Comparison of ENCODE assay signal across 1 cellular context in the genomic region with DNA sequence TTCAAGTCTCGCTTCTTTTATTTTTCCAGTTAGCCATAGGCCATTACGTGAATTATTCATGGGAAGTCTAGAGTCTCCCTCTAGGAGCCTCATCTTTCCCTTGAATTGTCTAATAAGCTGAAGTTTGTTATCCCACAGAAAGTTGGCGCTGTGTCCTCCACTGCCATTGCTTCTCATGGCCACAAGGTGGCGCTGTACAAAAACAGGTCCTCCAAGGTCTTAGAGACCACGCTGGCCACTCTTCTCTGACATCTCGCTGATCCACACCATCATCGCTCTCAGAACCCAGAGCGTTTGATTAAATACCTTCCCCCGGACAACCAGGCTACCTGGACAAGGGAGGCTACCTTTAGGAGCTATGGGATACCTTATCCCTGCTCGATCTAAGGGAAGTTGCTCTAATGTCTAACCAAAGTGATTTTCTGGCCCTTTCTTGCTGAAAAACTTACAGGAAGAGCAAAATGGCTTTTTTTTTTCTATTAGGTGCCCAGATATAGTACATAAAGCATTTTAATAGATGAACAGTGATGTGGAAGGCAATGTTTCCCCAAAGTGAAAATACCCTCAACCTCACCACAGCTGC.
TF ChIP-seq lines count a peak whose summit lies in the region.

No MANE protein-coding gene starts in this region.

TF ChIP-seq in K562, 482 proteins besides CTCF, POLR2A, EP300 and RAD21 (continued from another document and continues in another):
- TF ChIP-seq, protein P1, sequence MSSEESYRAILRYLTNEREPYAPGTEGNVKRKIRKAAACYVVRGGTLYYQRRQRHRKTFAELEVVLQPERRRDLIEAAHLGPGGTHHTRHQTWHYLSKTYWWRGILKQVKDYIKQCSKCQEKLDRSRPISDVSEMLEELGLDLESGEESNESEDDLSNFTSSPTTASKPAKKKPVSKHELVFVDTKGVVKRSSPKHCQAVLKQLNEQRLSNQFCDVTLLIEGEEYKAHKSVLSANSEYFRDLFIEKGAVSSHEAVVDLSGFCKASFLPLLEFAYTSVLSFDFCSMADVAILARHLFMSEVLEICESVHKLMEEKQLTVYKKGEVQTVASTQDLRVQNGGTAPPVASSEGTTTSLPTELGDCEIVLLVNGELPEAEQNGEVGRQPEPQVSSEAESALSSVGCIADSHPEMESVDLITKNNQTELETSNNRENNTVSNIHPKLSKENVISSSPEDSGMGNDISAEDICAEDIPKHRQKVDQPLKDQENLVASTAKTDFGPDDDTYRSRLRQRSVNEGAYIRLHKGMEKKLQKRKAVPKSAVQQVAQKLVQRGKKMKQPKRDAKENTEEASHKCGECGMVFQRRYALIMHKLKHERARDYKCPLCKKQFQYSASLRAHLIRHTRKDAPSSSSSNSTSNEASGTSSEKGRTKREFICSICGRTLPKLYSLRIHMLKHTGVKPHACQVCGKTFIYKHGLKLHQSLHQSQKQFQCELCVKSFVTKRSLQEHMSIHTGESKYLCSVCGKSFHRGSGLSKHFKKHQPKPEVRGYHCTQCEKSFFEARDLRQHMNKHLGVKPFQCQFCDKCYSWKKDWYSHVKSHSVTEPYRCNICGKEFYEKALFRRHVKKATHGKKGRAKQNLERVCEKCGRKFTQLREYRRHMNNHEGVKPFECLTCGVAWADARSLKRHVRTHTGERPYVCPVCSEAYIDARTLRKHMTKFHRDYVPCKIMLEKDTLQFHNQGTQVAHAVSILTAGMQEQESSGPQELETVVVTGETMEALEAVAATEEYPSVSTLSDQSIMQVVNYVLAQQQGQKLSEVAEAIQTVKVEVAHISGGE (CRISPR knock-in tag; IDR thresholded peaks at IDR 0.05) = no peak
- TF ChIP-seq ZBTB2 (IDR thresholded peaks at IDR 0.05) (no peak), E2F8 (IDR thresholded peaks at IDR 0.05; ENCODE audit: low read depth, partially characterized antibody) (no peak), ZNF146 (CRISPR knock-in tag; IDR thresholded peaks at IDR 0.05; ENCODE audit: unreplicated experiment) (no peak), XRCC5 (IDR thresholded peaks at IDR 0.05; ENCODE audit: low read depth, low read length) (0 out of 2 replicates have a peak, but pooled peaks have one; percentile 32), PHTF2 (CRISPR knock-in tag; IDR thresholded peaks at IDR 0.05) (no peak), TAF1 (IDR thresholded peaks at IDR 0.05; ENCODE audit: control insufficient read depth, extremely low read depth, insufficient read depth, low read length, severe bottlenecking) (no peak), PHF8 (IDR thresholded peaks at IDR 0.05; ENCODE audit: borderline replicate concordance, low read length) (no peak), PHF20 (IDR thresholded peaks at IDR 0.05; ENCODE audit: partially characterized antibody) (no peak), MTA1 (IDR thresholded peaks at IDR 0.05; ENCODE audit: borderline replicate concordance) (no peak), THAP7 (CRISPR knock-in tag; IDR thresholded peaks at IDR 0.05) (no peak), ZNF583 (CRISPR knock-in tag; IDR thresholded peaks at IDR 0.05) (no peak), CBX8 (IDR thresholded peaks at IDR 0.05; ENCODE audit: borderline replicate concordance, extremely low read depth, low read depth, low read length, poor library complexity, severe bottlenecking) (no peak), NR2C1 (IDR thresholded peaks at IDR 0.05) (no peak), NR2C1 (tag; IDR thresholded peaks at IDR 0.05) (no peak), CUX1 (CRISPR knock-in tag; IDR thresholded peaks at IDR 0.05) (no peak), NR2C2 (CRISPR knock-in tag; IDR thresholded peaks at IDR 0.05) (no peak), NR2C2 (tag; IDR thresholded peaks at IDR 0.05) (no peak), MCM5 (IDR thresholded peaks at IDR 0.05; ENCODE audit: low read depth) (no peak), ZNF174 (CRISPR knock-in tag; IDR thresholded peaks at IDR 0.05) (no peak), GABPB2 (CRISPR knock-in tag; conservative IDR thresholded peaks at IDR 0.05) (no peak), SRSF1 (IDR thresholded peaks at IDR 0.05; ENCODE audit: low read depth, low read length) (no peak), GATAD2A (IDR thresholded peaks at IDR 0.05) (no peak), KDM1A (IDR thresholded peaks at IDR 0.05) (no peak), SREBF2 (CRISPR knock-in tag; IDR thresholded peaks at IDR 0.05) (no peak), U2AF2 (optimal IDR thresholded peaks at IDR 0.05; ENCODE audit: low read depth, low read length) (no peak), SETDB1 (IDR thresholded peaks at IDR 0.05; ENCODE audit: low read length) (no peak)
- TF ChIP-seq, protein P2, sequence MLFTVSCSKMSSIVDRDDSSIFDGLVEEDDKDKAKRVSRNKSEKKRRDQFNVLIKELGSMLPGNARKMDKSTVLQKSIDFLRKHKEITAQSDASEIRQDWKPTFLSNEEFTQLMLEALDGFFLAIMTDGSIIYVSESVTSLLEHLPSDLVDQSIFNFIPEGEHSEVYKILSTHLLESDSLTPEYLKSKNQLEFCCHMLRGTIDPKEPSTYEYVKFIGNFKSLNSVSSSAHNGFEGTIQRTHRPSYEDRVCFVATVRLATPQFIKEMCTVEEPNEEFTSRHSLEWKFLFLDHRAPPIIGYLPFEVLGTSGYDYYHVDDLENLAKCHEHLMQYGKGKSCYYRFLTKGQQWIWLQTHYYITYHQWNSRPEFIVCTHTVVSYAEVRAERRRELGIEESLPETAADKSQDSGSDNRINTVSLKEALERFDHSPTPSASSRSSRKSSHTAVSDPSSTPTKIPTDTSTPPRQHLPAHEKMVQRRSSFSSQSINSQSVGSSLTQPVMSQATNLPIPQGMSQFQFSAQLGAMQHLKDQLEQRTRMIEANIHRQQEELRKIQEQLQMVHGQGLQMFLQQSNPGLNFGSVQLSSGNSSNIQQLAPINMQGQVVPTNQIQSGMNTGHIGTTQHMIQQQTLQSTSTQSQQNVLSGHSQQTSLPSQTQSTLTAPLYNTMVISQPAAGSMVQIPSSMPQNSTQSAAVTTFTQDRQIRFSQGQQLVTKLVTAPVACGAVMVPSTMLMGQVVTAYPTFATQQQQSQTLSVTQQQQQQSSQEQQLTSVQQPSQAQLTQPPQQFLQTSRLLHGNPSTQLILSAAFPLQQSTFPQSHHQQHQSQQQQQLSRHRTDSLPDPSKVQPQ (CRISPR knock-in tag; IDR thresholded peaks at IDR 0.05; ENCODE audit: borderline replicate concordance) = no peak
- TF ChIP-seq, protein P3, sequence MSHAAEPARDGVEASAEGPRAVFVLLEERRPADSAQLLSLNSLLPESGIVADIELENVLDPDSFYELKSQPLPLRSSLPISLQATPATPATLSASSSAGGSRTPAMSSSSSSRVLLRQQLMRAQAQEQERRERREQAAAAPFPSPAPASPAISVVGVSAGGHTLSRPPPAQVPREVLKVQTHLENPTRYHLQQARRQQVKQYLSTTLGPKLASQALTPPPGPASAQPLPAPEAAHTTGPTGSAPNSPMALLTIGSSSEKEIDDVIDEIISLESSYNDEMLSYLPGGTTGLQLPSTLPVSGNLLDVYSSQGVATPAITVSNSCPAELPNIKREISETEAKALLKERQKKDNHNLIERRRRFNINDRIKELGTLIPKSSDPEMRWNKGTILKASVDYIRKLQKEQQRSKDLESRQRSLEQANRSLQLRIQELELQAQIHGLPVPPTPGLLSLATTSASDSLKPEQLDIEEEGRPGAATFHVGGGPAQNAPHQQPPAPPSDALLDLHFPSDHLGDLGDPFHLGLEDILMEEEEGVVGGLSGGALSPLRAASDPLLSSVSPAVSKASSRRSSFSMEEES (CRISPR knock-in tag; IDR thresholded peaks at IDR 0.05) = no peak
- TF ChIP-seq, protein P4, sequence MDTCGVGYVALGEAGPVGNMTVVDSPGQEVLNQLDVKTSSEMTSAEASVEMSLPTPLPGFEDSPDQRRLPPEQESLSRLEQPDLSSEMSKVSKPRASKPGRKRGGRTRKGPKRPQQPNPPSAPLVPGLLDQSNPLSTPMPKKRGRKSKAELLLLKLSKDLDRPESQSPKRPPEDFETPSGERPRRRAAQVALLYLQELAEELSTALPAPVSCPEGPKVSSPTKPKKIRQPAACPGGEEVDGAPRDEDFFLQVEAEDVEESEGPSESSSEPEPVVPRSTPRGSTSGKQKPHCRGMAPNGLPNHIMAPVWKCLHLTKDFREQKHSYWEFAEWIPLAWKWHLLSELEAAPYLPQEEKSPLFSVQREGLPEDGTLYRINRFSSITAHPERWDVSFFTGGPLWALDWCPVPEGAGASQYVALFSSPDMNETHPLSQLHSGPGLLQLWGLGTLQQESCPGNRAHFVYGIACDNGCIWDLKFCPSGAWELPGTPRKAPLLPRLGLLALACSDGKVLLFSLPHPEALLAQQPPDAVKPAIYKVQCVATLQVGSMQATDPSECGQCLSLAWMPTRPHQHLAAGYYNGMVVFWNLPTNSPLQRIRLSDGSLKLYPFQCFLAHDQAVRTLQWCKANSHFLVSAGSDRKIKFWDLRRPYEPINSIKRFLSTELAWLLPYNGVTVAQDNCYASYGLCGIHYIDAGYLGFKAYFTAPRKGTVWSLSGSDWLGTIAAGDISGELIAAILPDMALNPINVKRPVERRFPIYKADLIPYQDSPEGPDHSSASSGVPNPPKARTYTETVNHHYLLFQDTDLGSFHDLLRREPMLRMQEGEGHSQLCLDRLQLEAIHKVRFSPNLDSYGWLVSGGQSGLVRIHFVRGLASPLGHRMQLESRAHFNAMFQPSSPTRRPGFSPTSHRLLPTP (IDR thresholded peaks at IDR 0.05; ENCODE audit: borderline replicate concordance, extremely low read depth, insufficient read length) = no peak
- TF ChIP-seq, protein P5, sequence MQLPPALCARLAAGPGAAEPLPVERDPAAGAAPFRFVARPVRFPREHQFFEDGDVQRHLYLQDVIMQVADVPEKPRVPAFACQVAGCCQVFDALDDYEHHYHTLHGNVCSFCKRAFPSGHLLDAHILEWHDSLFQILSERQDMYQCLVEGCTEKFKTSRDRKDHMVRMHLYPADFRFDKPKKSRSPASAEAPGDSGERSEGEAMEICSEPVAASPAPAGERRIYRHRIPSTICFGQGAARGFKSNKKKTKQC (CRISPR knock-in tag; IDR thresholded peaks at IDR 0.05) = no peak
